Comparison of ENCODE assay signal across 1 cellular context in the genomic region with DNA sequence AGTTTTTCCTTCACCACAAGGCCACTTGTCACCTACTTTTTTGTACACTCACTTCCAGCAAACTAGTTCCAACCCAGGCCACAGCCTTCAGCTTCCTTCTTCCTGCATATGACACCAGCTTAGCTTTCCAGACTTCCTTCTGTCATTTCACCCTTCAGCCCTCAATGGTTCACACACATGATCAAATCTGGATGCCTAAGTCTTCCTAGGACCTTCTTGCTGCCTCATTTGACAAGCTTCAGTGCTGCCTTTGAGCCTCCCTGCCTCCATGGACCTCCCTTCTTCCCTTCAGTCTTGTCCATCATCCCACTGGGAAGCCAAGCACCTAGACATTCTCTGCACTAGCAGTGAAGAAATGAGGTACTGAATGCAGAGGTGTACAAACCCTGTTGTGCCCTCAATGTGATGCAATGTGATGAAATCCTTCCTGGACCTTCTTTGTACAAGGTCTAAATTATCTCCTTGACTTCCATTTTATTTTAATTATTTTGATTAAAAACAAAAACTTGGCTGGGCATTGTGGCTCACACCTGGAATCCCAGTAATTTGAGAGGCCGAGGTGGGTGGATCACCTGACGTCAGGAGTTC.
A peak's percentile ranks its signal among the peaks of the same experiment; 100 is the strongest.
TF ChIP-seq lines count a peak whose summit lies in the region.

No MANE protein-coding gene starts in this region.

TF ChIP-seq in GM12878, 131 proteins besides CTCF, POLR2A, EP300 and RAD21:
- TF ChIP-seq POLR2AphosphoS5 (IDR thresholded peaks at IDR 0.05; ENCODE audit: low read length) = peak; percentile 77
- TF ChIP-seq BMI1 (IDR thresholded peaks at IDR 0.05; ENCODE audit: borderline replicate concordance) = no peak
- TF ChIP-seq, protein P1, sequence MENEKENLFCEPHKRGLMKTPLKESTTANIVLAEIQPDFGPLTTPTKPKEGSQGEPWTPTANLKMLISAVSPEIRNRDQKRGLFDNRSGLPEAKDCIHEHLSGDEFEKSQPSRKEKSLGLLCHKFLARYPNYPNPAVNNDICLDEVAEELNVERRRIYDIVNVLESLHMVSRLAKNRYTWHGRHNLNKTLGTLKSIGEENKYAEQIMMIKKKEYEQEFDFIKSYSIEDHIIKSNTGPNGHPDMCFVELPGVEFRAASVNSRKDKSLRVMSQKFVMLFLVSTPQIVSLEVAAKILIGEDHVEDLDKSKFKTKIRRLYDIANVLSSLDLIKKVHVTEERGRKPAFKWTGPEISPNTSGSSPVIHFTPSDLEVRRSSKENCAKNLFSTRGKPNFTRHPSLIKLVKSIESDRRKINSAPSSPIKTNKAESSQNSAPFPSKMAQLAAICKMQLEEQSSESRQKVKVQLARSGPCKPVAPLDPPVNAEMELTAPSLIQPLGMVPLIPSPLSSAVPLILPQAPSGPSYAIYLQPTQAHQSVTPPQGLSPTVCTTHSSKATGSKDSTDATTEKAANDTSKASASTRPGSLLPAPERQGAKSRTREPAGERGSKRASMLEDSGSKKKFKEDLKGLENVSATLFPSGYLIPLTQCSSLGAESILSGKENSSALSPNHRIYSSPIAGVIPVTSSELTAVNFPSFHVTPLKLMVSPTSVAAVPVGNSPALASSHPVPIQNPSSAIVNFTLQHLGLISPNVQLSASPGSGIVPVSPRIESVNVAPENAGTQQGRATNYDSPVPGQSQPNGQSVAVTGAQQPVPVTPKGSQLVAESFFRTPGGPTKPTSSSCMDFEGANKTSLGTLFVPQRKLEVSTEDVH (IDR thresholded peaks at IDR 0.05; ENCODE audit: low read depth, partially characterized antibody) = no peak
- peak; percentile 80 for TF ChIP-seq SMAD5 (IDR thresholded peaks at IDR 0.05; ENCODE audit: low read depth)
